1 cellular context compared by ENCODE assay signal in genomic region chr19:35618857-35619256, GRCh38.
TF ChIP-seq lines count a peak whose summit lies in the region.

No MANE protein-coding gene starts in this region.

TF ChIP-seq in SK-N-SH, 30 proteins besides CTCF, POLR2A, EP300 and RAD21:
- TF ChIP-seq SMC3 (IDR thresholded peaks at IDR 0.05; ENCODE audit: low read depth, low read length), result no peak
- TF ChIP-seq TAF1 (IDR thresholded peaks at IDR 0.05; ENCODE audit: borderline replicate concordance, low read depth, low read length), result no peak
- TF ChIP-seq RXRA (IDR thresholded peaks at IDR 0.05; ENCODE audit: borderline replicate concordance, low read depth), result no peak
- TF ChIP-seq FOXM1 (IDR thresholded peaks at IDR 0.05; ENCODE audit: low read depth), result no peak
- TF ChIP-seq NRF1 (IDR thresholded peaks at IDR 0.05; ENCODE audit: low read depth, low read length), result no peak
- no peak for TF ChIP-seq MAX (IDR thresholded peaks at IDR 0.05; ENCODE audit: low read depth)
- TF ChIP-seq CHD2 (IDR thresholded peaks at IDR 0.05; ENCODE audit: low read length, partially characterized antibody), result no peak
- no peak for TF ChIP-seq EZH2phosphoT487 (IDR thresholded peaks at IDR 0.05; ENCODE audit: borderline replicate concordance, low read depth)
- TF ChIP-seq FOXJ3 (CRISPR knock-in tag; IDR thresholded peaks at IDR 0.05), result no peak
- no peak for TF ChIP-seq FOSL2 (IDR thresholded peaks at IDR 0.05; ENCODE audit: borderline replicate concordance, low read depth)
- no peak for TF ChIP-seq GABPA (IDR thresholded peaks at IDR 0.05; ENCODE audit: low read depth)
- no peak for TF ChIP-seq MEF2A (IDR thresholded peaks at IDR 0.05; ENCODE audit: borderline replicate concordance, low read depth)
- no peak for TF ChIP-seq RFX5 (IDR thresholded peaks at IDR 0.05; ENCODE audit: low read length)
- TF ChIP-seq NFIC (IDR thresholded peaks at IDR 0.05; ENCODE audit: borderline replicate concordance), result no peak
- no peak for TF ChIP-seq JUND (IDR thresholded peaks at IDR 0.05)
- TF ChIP-seq TCF12 (IDR thresholded peaks at IDR 0.05), result no peak
- TF ChIP-seq, protein P1, sequence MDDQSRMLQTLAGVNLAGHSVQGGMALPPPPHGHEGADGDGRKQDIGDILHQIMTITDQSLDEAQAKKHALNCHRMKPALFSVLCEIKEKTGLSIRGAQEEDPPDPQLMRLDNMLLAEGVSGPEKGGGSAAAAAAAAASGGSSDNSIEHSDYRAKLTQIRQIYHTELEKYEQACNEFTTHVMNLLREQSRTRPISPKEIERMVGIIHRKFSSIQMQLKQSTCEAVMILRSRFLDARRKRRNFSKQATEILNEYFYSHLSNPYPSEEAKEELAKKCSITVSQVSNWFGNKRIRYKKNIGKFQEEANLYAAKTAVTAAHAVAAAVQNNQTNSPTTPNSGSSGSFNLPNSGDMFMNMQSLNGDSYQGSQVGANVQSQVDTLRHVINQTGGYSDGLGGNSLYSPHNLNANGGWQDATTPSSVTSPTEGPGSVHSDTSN (IDR thresholded peaks at IDR 0.05), result no peak
- no peak for TF ChIP-seq SIN3A (IDR thresholded peaks at IDR 0.05; ENCODE audit: borderline replicate concordance, low read depth, low read length)
- TF ChIP-seq, protein P2, sequence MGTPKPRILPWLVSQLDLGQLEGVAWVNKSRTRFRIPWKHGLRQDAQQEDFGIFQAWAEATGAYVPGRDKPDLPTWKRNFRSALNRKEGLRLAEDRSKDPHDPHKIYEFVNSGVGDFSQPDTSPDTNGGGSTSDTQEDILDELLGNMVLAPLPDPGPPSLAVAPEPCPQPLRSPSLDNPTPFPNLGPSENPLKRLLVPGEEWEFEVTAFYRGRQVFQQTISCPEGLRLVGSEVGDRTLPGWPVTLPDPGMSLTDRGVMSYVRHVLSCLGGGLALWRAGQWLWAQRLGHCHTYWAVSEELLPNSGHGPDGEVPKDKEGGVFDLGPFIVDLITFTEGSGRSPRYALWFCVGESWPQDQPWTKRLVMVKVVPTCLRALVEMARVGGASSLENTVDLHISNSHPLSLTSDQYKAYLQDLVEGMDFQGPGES (IDR thresholded peaks at IDR 0.05; ENCODE audit: low read depth, low read length), result no peak
